ENCODE assay signal across 23 cellular contexts in the genomic region with DNA sequence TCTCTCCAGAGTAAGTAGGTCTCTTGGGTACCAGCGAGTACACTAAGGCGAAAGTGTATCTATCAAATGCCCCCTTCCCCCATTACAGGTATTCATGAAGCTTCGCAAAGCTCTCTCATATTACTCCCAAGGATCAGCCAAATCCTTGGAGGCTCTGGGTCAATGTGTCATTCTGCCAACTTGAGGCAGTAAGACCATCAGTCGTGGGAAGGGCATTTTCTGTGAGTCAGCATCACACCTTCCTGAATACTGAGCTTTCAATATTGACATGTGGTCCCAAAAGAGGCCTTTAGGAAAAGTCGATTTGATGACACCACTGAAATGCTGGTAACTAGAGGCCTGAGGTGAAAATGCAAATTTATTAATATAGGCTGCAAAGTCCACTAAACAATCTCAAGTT.
"Had no signal": no experiment of that assay in that cellular context is flagged by ENCODE, and none has a peak within 500 bp of the region (broad histone marks: within the 10 kb centered on the region; RNA-seq: fewer than 3 reads in every experiment).

No MANE protein-coding gene starts in this region.

- H3K79me2 ChIP-seq: parathyroid adenoma had no signal

- H3K4me1 Mint-ChIP-seq: activated naive CD4-positive, alpha-beta T cell treated with anti-CD3 and anti-CD28 coated beads, Interleukin-2, amount 50 U/mL, for 24 hours; stimulated activated effector memory CD8-positive, alpha-beta T cell treated with anti-CD3 and anti-CD28 coated beads, Interleukin-12 subunit alpha, Interleukin-12 subunit beta, amount 100 ng/mL, for 72 hours; stimulated activated naive CD8-positive, alpha-beta T cell treated with anti-CD3 and anti-CD28 coated beads, Interleukin-15, amount 100 ng/mL, for 72 hours had no signal

- DNase-seq: activated CD4-positive, alpha-beta T cell treated with anti-CD3 and anti-CD28 coated beads for 1 hour; activated gamma-delta T cell treated with Interleukin-2 at 50 U/mL for 16 hours; activated T-cell treated with anti-CD3 and anti-CD28 coated beads, Interleukin-2, amount 50 U/mL, for 1 hour; anterior cingulate cortex; colonic mucosa; dorsolateral prefrontal cortex; effector memory CD8-positive, alpha-beta T cell; heart right ventricle; islet precursor cell; left colon; mesenchymal stem cell; mucosa of descending colon; nucleus accumbens; right lobe of liver; small intestine; stimulated activated CD4-positive, alpha-beta T cell treated with anti-CD3 and anti-CD28 coated beads, Interleukin-2, amount 100 ng/mL, for 24 hours; stimulated activated naive CD8-positive, alpha-beta T cell treated with anti-CD3 and anti-CD28 coated beads, Interleukin-15, amount 100 ng/mL, for 72 hours; T-helper 2 cell; tibial artery had no signal

- H3K27me3 ChIP-seq: colonic mucosa, dorsolateral prefrontal cortex, heart right ventricle, right lobe of liver, tibial artery had no signal

- H3K9me3 ChIP-seq: colonic mucosa, heart right ventricle, mucosa of descending colon, right lobe of liver, tibial artery had no signal

- H3K27ac ChIP-seq: colonic mucosa, dorsolateral prefrontal cortex, heart right ventricle, parathyroid adenoma, right lobe of liver, tibial artery, VCaP had no signal

- H3K27ac Mint-ChIP-seq: activated naive CD4-positive, alpha-beta T cell treated with anti-CD3 and anti-CD28 coated beads, Interleukin-2, amount 50 U/mL, for 24 hours; effector memory CD8-positive, alpha-beta T cell; stimulated activated effector memory CD8-positive, alpha-beta T cell treated with anti-CD3 and anti-CD28 coated beads, Interleukin-12 subunit alpha, Interleukin-12 subunit beta, amount 100 ng/mL, for 72 hours; stimulated activated naive CD8-positive, alpha-beta T cell treated with anti-CD3 and anti-CD28 coated beads, Interleukin-15, amount 100 ng/mL, for 72 hours had no signal

- H3K36me3 ChIP-seq: colonic mucosa, heart right ventricle, right lobe of liver, tibial artery had no signal

- H2AFZ ChIP-seq: parathyroid adenoma had no signal

- ATAC-seq: effector memory CD8-positive, alpha-beta T cell; heart right ventricle; left colon; mucosa of descending colon; right lobe of liver; stimulated activated effector memory CD8-positive, alpha-beta T cell treated with anti-CD3 and anti-CD28 coated beads, Interleukin-12 subunit alpha, Interleukin-12 subunit beta, amount 100 ng/mL, for 72 hours; stimulated activated naive CD8-positive, alpha-beta T cell treated with anti-CD3 and anti-CD28 coated beads, Interleukin-15, amount 100 ng/mL, for 72 hours had no signal

- H3K27me3 Mint-ChIP-seq: activated naive CD4-positive, alpha-beta T cell treated with anti-CD3 and anti-CD28 coated beads, Interleukin-2, amount 50 U/mL, for 24 hours; effector memory CD8-positive, alpha-beta T cell; stimulated activated naive CD8-positive, alpha-beta T cell treated with anti-CD3 and anti-CD28 coated beads, Interleukin-15, amount 100 ng/mL, for 72 hours had no signal

- H3K4me3 ChIP-seq: colonic mucosa, dorsolateral prefrontal cortex, heart right ventricle, mucosa of descending colon, right lobe of liver, tibial artery had no signal

- H3K36me3 Mint-ChIP-seq: activated naive CD4-positive, alpha-beta T cell treated with anti-CD3 and anti-CD28 coated beads, Interleukin-2, amount 50 U/mL, for 24 hours; stimulated activated effector memory CD8-positive, alpha-beta T cell treated with anti-CD3 and anti-CD28 coated beads, Interleukin-12 subunit alpha, Interleukin-12 subunit beta, amount 100 ng/mL, for 72 hours had no signal

- H3K4me1 ChIP-seq: colonic mucosa, heart right ventricle, parathyroid adenoma, right lobe of liver had no signal

- H3K4me3 Mint-ChIP-seq: activated naive CD4-positive, alpha-beta T cell treated with anti-CD3 and anti-CD28 coated beads, Interleukin-2, amount 50 U/mL, for 24 hours; effector memory CD8-positive, alpha-beta T cell; stimulated activated effector memory CD8-positive, alpha-beta T cell treated with anti-CD3 and anti-CD28 coated beads, Interleukin-12 subunit alpha, Interleukin-12 subunit beta, amount 100 ng/mL, for 72 hours; stimulated activated naive CD8-positive, alpha-beta T cell treated with anti-CD3 and anti-CD28 coated beads, Interleukin-15, amount 100 ng/mL, for 72 hours had no signal

- H3K9me3 Mint-ChIP-seq: activated naive CD4-positive, alpha-beta T cell treated with anti-CD3 and anti-CD28 coated beads, Interleukin-2, amount 50 U/mL, for 24 hours; effector memory CD8-positive, alpha-beta T cell; stimulated activated naive CD8-positive, alpha-beta T cell treated with anti-CD3 and anti-CD28 coated beads, Interleukin-15, amount 100 ng/mL, for 72 hours had no signal
